Comparison of ENCODE assay signal across 14 cellular contexts in genomic region chr12:128737292-128737966, GRCh38.
"Had no signal": no experiment of that assay in that cellular context is flagged by ENCODE, and none has a peak within 500 bp of the region (broad histone marks: within the 10 kb centered on the region; RNA-seq: fewer than 3 reads in every experiment).

No MANE protein-coding gene starts in this region.

- ATAC-seq: left lobe of liver, sciatic nerve had no signal

- H3K27ac Mint-ChIP-seq: dendritic cell treated with granulocyte-macrophage colony-stimulating factor and Interleukin-4, amounts not matched to agents 40 ng/mL and 50 ng/mL, for 4 days; nephron progenitor cell; type B pancreatic cell had no signal

- H3K9me3 Mint-ChIP-seq: dendritic cell treated with granulocyte-macrophage colony-stimulating factor and Interleukin-4, amounts not matched to agents 40 ng/mL and 50 ng/mL, for 4 days had no signal

- H3K4me1 Mint-ChIP-seq: nephron progenitor cell had no signal

- DNase-seq: cerebellar nuclear complex; foreskin melanocyte; head of caudate nucleus; kidney glomerular epithelial cell; mammary epithelial cell; nephron progenitor cell; stimulated activated CD4-positive, alpha-beta T cell treated with anti-CD3 and anti-CD28 coated beads, Interleukin-2, amount 100 ng/mL, for 24 hours; stimulated activated CD4-positive, alpha-beta T cell treated with anti-CD3 and anti-CD28 coated beads, Interleukin-4, amount 100 ng/mL, for 4 hours; stimulated activated naive CD4-positive, alpha-beta T cell treated with Interleukin-2 at 50 U/mL for 16 hours; uterus had no signal

- H3K36me3 Mint-ChIP-seq: type B pancreatic cell had no signal

- H3K4me3 Mint-ChIP-seq: dendritic cell treated with granulocyte-macrophage colony-stimulating factor and Interleukin-4, amounts not matched to agents 40 ng/mL and 50 ng/mL, for 4 days; nephron progenitor cell; type B pancreatic cell had no signal
